Comparison of ENCODE assay signal across 8 cellular contexts in the genomic region with DNA sequence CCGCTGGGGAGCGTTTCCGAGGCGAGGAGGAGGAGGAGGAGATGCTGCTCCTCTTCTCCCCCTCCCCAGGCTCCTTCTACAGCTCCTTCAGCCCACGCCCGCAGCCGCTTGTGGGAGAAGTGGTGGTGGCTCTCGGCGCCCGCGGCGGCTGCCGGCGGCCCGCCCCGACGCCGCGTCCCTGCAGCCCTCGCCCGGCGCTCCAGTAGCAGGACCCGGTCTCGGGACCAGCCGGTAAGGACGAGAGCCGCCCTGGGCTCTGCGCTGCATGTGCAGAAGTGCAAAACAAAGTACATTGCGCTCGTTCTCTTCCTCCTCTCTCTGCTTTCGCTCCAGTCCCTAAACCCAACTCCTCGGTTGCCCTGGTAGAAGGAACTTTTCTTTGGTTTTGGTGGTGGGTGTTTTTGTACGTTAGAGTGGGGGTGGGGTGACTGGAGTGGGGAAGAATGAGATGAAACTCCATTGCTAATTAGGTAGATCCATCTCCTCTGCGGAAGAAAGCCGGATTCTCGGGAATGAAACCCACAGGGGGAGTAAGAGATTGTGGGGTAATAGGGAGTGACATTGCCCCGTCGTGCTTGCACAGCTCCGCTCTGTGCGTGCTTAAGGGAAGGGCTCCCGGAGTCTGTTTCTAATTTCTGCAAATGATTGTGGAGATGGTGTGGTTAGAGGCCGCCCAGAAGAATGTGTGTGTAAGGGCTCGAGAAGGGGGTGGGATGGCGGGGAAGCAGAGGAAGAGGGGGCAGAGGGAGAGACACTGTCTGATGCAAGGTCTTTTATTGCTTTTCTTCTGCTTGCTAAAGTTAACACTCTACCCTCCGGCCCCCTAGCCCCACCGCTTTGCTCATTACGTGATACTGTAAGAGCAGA. TPM values are rescaled to one million over a fixed set of nuclear protein-coding genes. Genes with fewer than 3 reads are reported as not detected.
DNase-seq lines count a peak whose midpoint lies in the region; ATAC-seq, FAIRE-seq and TF ChIP-seq lines count a peak whose summit lies in the region.

No MANE protein-coding gene starts in this region.

- H3K27me3 ChIP-seq in small intestine (ENCODE audit: control insufficient read depth in 2 of 2, insufficient read depth in 2 of 2, low read length in 2 of 2), result peaks cover 0 to 3% of the 10 kb centered on the region in 2 donors

- H3K4me3 ChIP-seq in SK-N-MC (peak overlapping the region; percentile 97), small intestine (ENCODE audit: low read depth in 1 of 2, low read length in 2 of 2) (peak overlapping the region; percentile 16 to 37)

- TF ChIP-seq POLR2A in GM12892 (IDR thresholded peaks at IDR 0.05; ENCODE audit: low read depth, low read length), result no peak

- H3K9me3 ChIP-seq in SK-N-MC (ENCODE audit: low read depth, low read length), result no peaks in the 10 kb centered on the region
- no peaks in the 10 kb centered on the region for H3K9me3 ChIP-seq in small intestine (ENCODE audit: control insufficient read depth, low read depth)

- in situ Hi-C loops in Caki2 (cut with HindIII; ENCODE audit: low pct_unique_long_range_greater_than_20kb, low sequenced_read_pairs), result no loop called here

- ATAC-seq in GM19397 (IDR thresholded peaks at IDR 0.05; ENCODE audit: unreplicated experiment) (peak; percentile 21), HG03520 (IDR thresholded peaks at IDR 0.05; ENCODE audit: unreplicated experiment) (peak; percentile 14)

- H3K4me1 ChIP-seq in small intestine (ENCODE audit: control insufficient read depth in 2 of 2, insufficient read depth in 1 of 2, low read depth in 1 of 2, low read length in 1 of 2), result no peaks in the 10 kb centered on the region

- 0 to 3% (median 1%) methylated on average over 25 to 47 of the region's 47 CpGs for WGBS in small intestine, 3 donors

- peak overlapping the region; percentile 87 for H3K9ac ChIP-seq in SK-N-MC (ENCODE audit: insufficient read length)

- H3K27ac ChIP-seq in SK-N-MC (peak overlapping the region; percentile 95), caudate nucleus (ENCODE audit: low read depth, low read length) (peak overlapping the region; percentile 85), small intestine (ENCODE audit: low read depth in 1 of 2, low read length in 1 of 2) (peak overlapping the region in 1 of 2 donors; percentile 72)

- FAIRE-seq in small intestine (lab: Jason Lieb, UNC), result no peak
- no peak for FAIRE-seq in GM12892 (lab: Jason Lieb, UNC)

- DNase-seq in Caki2 (ENCODE audit: low read depth) (peak; percentile 69), SK-N-MC (ENCODE audit: low read depth, low spot score) (peak; percentile 91), caudate nucleus (lab: John Stamatoyannopoulos, UW) (peak in 55 of 61 donors; percentile 6 to 79 (median 51)), islet precursor cell (peak; percentile 87), small intestine (peak; percentile 14), GM12892 (ENCODE audit: insufficient read length) (no peak)

- H3K36me3 ChIP-seq in SK-N-MC (ENCODE audit: insufficient read depth, low read length), result peaks cover 12% of the 10 kb centered on the region
- H3K36me3 ChIP-seq in small intestine (ENCODE audit: control insufficient read depth in 2 of 2, insufficient read depth in 2 of 2, low read length in 2 of 2), result no peaks in the 10 kb centered on the region

RNA-seq across cellular contexts. Expression of gene PTPN13, which starts 0.7 kb away (rescaled TPM):
- 6.8 and 15.4 TPM in 2 replicates for total RNA-seq in Caki2 (2014; rRNA removed; shearing (Covaris generic); ENCODE audit: low replicate concordance)
- under 1 TPM; 0.22 to 0.94 (median 0.27) TPM for polyA plus RNA-seq in small intestine
- not detected for polyA plus RNA-seq in GM12892 (2012; ENCODE audit: missing spikeins)
